ENCODE assay signal across 20 cellular contexts in genomic region chr17:6637458-6637840, GRCh38. TPM values are rescaled to one million over a fixed set of nuclear protein-coding genes. Genes with fewer than 3 reads are reported as not detected.
DNase-seq lines count a peak whose midpoint lies in the region; ATAC-seq lines count a peak whose summit lies in the region.
"Had no signal": no experiment of that assay in that cellular context is flagged by ENCODE, and none has a peak within 500 bp of the region (broad histone marks: within the 10 kb centered on the region; RNA-seq: fewer than 3 reads in every experiment).

No MANE protein-coding gene starts in this region.

- no peaks in the 10 kb centered on the region for H3K9me3 Mint-ChIP-seq in activated T-cell treated with anti-CD3 and anti-CD28 coated beads, Interleukin-2, amount 50 U/mL, for 24 hours
- H3K9me3 Mint-ChIP-seq in memory B cell = peaks cover 1% of the 10 kb centered on the region
- no peaks in the 10 kb centered on the region for H3K9me3 Mint-ChIP-seq in stimulated activated memory B cell treated with anti-CD40 and anti-IgM and Interleukin-4, amounts not matched to agents 10 μg/mL and 1 μg/mL and 100 μg/mL, for 72 hours
- H3K9me3 Mint-ChIP-seq: CD14-positive monocyte had no signal

- DNase-seq in activated T-cell treated with anti-CD3 and anti-CD28 coated beads, Interleukin-2, amount 50 U/mL, for 24 hours = no peak
- DNase-seq in activated T-cell treated with anti-CD3 and anti-CD28 coated beads for 4 hours (no peak), T-helper 17 cell (no peak), memory B cell (ENCODE audit: low spot score in 2 of 2) (no peak), NCI-H2081 treated with DMSO at 0.1 percent for 48 hours (lab: John Stamatoyannopoulos, UW) (no peak), NCI-H146 (lab: John Stamatoyannopoulos, UW) (no peak)
- DNase-seq: 8988T, COR-L47, GDM1, KBM-7, NCI-H187, NCI-H2227 treated with DMSO at 0.1 percent for 48 hours, NCI-H510A treated with DMSO at 0.1 percent for 48 hours, NCI-H82, OCI-M1, SHP77 had no signal

- no peaks in the 10 kb centered on the region for H3K27me3 Mint-ChIP-seq in activated T-cell treated with anti-CD3 and anti-CD28 coated beads, Interleukin-2, amount 50 U/mL, for 24 hours
- no peaks in the 10 kb centered on the region for H3K27me3 Mint-ChIP-seq in T-helper 17 cell
- H3K27me3 Mint-ChIP-seq in memory B cell = no peaks in the 10 kb centered on the region
- no peaks in the 10 kb centered on the region for H3K27me3 Mint-ChIP-seq in stimulated activated memory B cell treated with anti-CD40 and anti-IgM and Interleukin-4, amounts not matched to agents 10 μg/mL and 1 μg/mL and 100 μg/mL, for 72 hours

- peaks cover 37% of the 10 kb centered on the region for H3K4me1 Mint-ChIP-seq in activated T-cell treated with anti-CD3 and anti-CD28 coated beads, Interleukin-2, amount 50 U/mL, for 24 hours (ENCODE audit: low read depth)
- peaks cover 48% of the 10 kb centered on the region for H3K4me1 Mint-ChIP-seq in T-helper 17 cell
- peaks cover 29% of the 10 kb centered on the region for H3K4me1 Mint-ChIP-seq in memory B cell
- H3K4me1 Mint-ChIP-seq in stimulated activated memory B cell treated with anti-CD40 and anti-IgM and Interleukin-4, amounts not matched to agents 10 μg/mL and 1 μg/mL and 100 μg/mL, for 72 hours = peaks cover 46% of the 10 kb centered on the region

- no peak overlapping the region for H3K4me3 Mint-ChIP-seq in activated T-cell treated with anti-CD3 and anti-CD28 coated beads, Interleukin-2, amount 50 U/mL, for 24 hours
- H3K4me3 Mint-ChIP-seq in T-helper 17 cell (peak overlapping the region; percentile 36), memory B cell (no peak overlapping the region)
- H3K4me3 Mint-ChIP-seq in stimulated activated memory B cell treated with anti-CD40 and anti-IgM and Interleukin-4, amounts not matched to agents 10 μg/mL and 1 μg/mL and 100 μg/mL, for 72 hours = no peak overlapping the region
- H3K4me3 Mint-ChIP-seq: CD14-positive monocyte had no signal

- ATAC-seq in T-helper 17 cell = no peak
- ATAC-seq in memory B cell (ENCODE audit: low read depth) = no peak
- no peak for ATAC-seq in stimulated activated memory B cell treated with anti-CD40 and anti-IgM and Interleukin-4, amounts not matched to agents 10 μg/mL and 1 μg/mL and 100 μg/mL, for 72 hours
- ATAC-seq in GM18909 (IDR thresholded peaks at IDR 0.05; ENCODE audit: poor library complexity, unreplicated experiment) = no peak
- ATAC-seq: HCT116 had no signal

- H3K9me3 ChIP-seq in T-helper 17 cell (ENCODE audit: control insufficient read depth, low read length, poor library complexity, severe bottlenecking) = no peaks in the 10 kb centered on the region

- peak overlapping the region; percentile 66 for H3K27ac Mint-ChIP-seq in activated T-cell treated with anti-CD3 and anti-CD28 coated beads, Interleukin-2, amount 50 U/mL, for 24 hours
- H3K27ac Mint-ChIP-seq in T-helper 17 cell (peak overlapping the region; percentile 95), memory B cell (peak overlapping the region; percentile 70)
- peak overlapping the region; percentile 92 for H3K27ac Mint-ChIP-seq in stimulated activated memory B cell treated with anti-CD40 and anti-IgM and Interleukin-4, amounts not matched to agents 10 μg/mL and 1 μg/mL and 100 μg/mL, for 72 hours

- peaks cover 56% of the 10 kb centered on the region for H3K36me3 Mint-ChIP-seq in activated T-cell treated with anti-CD3 and anti-CD28 coated beads, Interleukin-2, amount 50 U/mL, for 24 hours (ENCODE audit: low read depth)
- H3K36me3 Mint-ChIP-seq in T-helper 17 cell (ENCODE audit: low read depth) = peaks cover 7% of the 10 kb centered on the region
- H3K36me3 Mint-ChIP-seq in memory B cell = peaks cover 16% of the 10 kb centered on the region
- peaks cover 22% of the 10 kb centered on the region for H3K36me3 Mint-ChIP-seq in stimulated activated memory B cell treated with anti-CD40 and anti-IgM and Interleukin-4, amounts not matched to agents 10 μg/mL and 1 μg/mL and 100 μg/mL, for 72 hours

RNA-seq across cellular contexts. Expression of gene KIAA0753, which starts 3.1 kb away (rescaled TPM):
- 10 to 100 TPM; 10.8 to 12.1 TPM for total RNA-seq in T-helper 17 cell

RNA-seq across cellular contexts. Expression of gene TXNDC17, which starts 3.4 kb away (rescaled TPM):
- total RNA-seq in T-helper 17 cell = 10 to 100 TPM; 10.8 to 16.9 TPM

RNA-seq across cellular contexts. Expression of gene MED31, which starts 14.0 kb away (rescaled TPM):
- total RNA-seq in T-helper 17 cell = 10 to 100 TPM; 32.9 to 36.6 TPM

RNA-seq across cellular contexts. Expression of gene C17orf100, which starts 14.1 kb away (rescaled TPM):
- 1 to 10 TPM; 1.3 to 2.5 TPM for total RNA-seq in T-helper 17 cell
